ENCODE assay signal across 17 cellular contexts in the genomic region with DNA sequence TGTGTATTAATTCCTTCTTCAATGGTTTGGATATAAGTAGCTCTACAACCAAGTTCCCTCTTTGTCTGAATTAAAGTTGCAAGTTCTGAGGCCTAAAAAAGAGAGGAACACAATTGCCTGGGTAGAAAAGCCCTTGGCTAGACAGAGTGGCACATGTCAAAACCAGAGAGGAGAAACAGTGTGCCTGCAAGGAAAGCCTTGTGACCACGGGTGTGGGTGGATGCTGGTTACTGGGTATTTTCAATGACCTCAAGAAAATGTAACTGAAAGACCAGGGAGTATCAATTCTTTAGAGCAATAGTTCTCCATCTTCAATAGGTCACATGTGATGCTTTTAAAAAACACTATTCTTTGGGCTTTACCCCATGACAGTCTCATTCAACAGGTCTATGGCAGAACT.
DNase-seq lines count a peak whose midpoint lies in the region; ATAC-seq, FAIRE-seq and TF ChIP-seq lines count a peak whose summit lies in the region.
"Had no signal": no experiment of that assay in that cellular context is flagged by ENCODE, and none has a peak within 500 bp of the region (broad histone marks: within the 10 kb centered on the region; RNA-seq: fewer than 3 reads in every experiment).

No MANE protein-coding gene starts in this region.

- peaks cover 60% of the 10 kb centered on the region for H3K4me1 Mint-ChIP-seq in activated CD8-positive, alpha-beta T cell treated with anti-CD3 and anti-CD28 coated beads for 36 hours (ENCODE audit: low read depth)

- DNase-seq in activated CD4-positive, alpha-beta T cell treated with anti-CD3 and anti-CD28 coated beads, Interleukin-2, amount 50 U/mL, for 48 hours: peak; percentile 34 to 65
- no peak for DNase-seq in activated CD4-positive, alpha-beta T cell treated with anti-CD3 and anti-CD28 coated beads, Interleukin-2, amount 50 U/mL, for 4 hours
- no peak for DNase-seq in GM19239 (ENCODE audit: insufficient read length, low spot score)
- peak; percentile 87 for DNase-seq in activated CD8-positive, alpha-beta T cell treated with anti-CD3 and anti-CD28 coated beads for 36 hours
- peak; percentile 51 to 55 for DNase-seq in stimulated activated CD8-positive, alpha-beta memory T cell treated with anti-CD3 and anti-CD28 coated beads, Interleukin-15, amount 100 ng/mL, for 48 hours (ENCODE audit: low read depth in 2 of 2)
- no peak for DNase-seq in lower leg skin (ENCODE audit: low spot score in 2 of 2)
- DNase-seq in mucosa of gallbladder (ENCODE audit: low spot score): no peak
- DNase-seq: activated CD4-positive, CD25-positive, alpha-beta regulatory T cell; activated effector memory CD4-positive, alpha-beta T cell treated with anti-CD3 and anti-CD28 coated beads, Interleukin-2, amount 50 U/mL, for 16 hours; CD4-positive, alpha-beta memory T cell; hippocampal formation; NCI-H774; small intestine had no signal

- WGBS in lower leg skin, 2 donors: 79 to 83% methylated on average over 1 of the region's 1 CpG

- H3K36me3 Mint-ChIP-seq in activated CD8-positive, alpha-beta T cell treated with anti-CD3 and anti-CD28 coated beads for 36 hours (ENCODE audit: low read depth): peaks cover 33% of the 10 kb centered on the region

- CTCF ChIA-PET in activated CD8-positive, alpha-beta T cell treated with anti-CD3 and anti-CD28 coated beads for 36 hours (lab: Charles Lee): interaction anchor here (0.7 to 3.0 kb wide), 5 partner anchors 10 to 108 kb away, joined by 3 to 25 read pairs (median 3); no protein-coding TSS in a partner anchor

- intact Hi-C loops in activated CD8-positive, alpha-beta T cell treated with anti-CD3 and anti-CD28 coated beads for 36 hours (cut with micrococcal nuclease): no loop called here
- intact Hi-C loops in lower leg skin (cut with DNase I; ENCODE audit: low total_unique reads): no loop called here

- TF ChIP-seq POLR2A in lower leg skin (IDR thresholded peaks at IDR 0.05): no peak

- peak; percentile 35 for FAIRE-seq in GM19239 (lab: Jason Lieb, UNC)
- FAIRE-seq: small intestine had no signal

- H3K27ac Mint-ChIP-seq in activated CD8-positive, alpha-beta T cell treated with anti-CD3 and anti-CD28 coated beads for 36 hours: peak overlapping the region; percentile 88
- H3K27ac Mint-ChIP-seq: brain, IgD-negative memory B cell had no signal

- TF ChIP-seq CTCF in activated CD8-positive, alpha-beta T cell treated with anti-CD3 and anti-CD28 coated beads for 36 hours (IDR thresholded peaks at IDR 0.05): no peak
- TF ChIP-seq CTCF in lower leg skin (IDR thresholded peaks at IDR 0.05): no peak

- no peaks in the 10 kb centered on the region for H3K9me3 Mint-ChIP-seq in activated CD8-positive, alpha-beta T cell treated with anti-CD3 and anti-CD28 coated beads for 36 hours
- H3K9me3 Mint-ChIP-seq: brain, IgD-negative memory B cell had no signal

- peak; percentile 31 for ATAC-seq in activated CD8-positive, alpha-beta T cell treated with anti-CD3 and anti-CD28 coated beads for 36 hours
- ATAC-seq in HG03175 (IDR thresholded peaks at IDR 0.05; ENCODE audit: unreplicated experiment): no peak

- POLR2A ChIA-PET in activated CD8-positive, alpha-beta T cell treated with anti-CD3 and anti-CD28 coated beads for 36 hours (lab: Charles Lee): no interaction called here

- H3K4me3 Mint-ChIP-seq in activated CD8-positive, alpha-beta T cell treated with anti-CD3 and anti-CD28 coated beads for 36 hours: peak overlapping the region; percentile 15
- H3K4me3 Mint-ChIP-seq: brain had no signal

- no peaks in the 10 kb centered on the region for H3K27me3 Mint-ChIP-seq in activated CD8-positive, alpha-beta T cell treated with anti-CD3 and anti-CD28 coated beads for 36 hours
- H3K27me3 Mint-ChIP-seq: brain; CD4-positive, alpha-beta memory T cell had no signal

- H3K4me3 ChIP-seq in lower leg skin (ENCODE audit: low read depth, poor library complexity, severe bottlenecking): no peak overlapping the region
- H3K4me3 ChIP-seq: thoracic aorta had no signal

Comparison
In these comparisons a context has a peak if more than half of its experiments do, and no peak if none do; other contexts are left out.
1. DNase-seq: peak in activated CD4-positive, alpha-beta T cell treated with anti-CD3 and anti-CD28 coated beads, Interleukin-2, amount 50 U/mL, for 48 hours (2 of 2), activated CD8-positive, alpha-beta T cell treated with anti-CD3 and anti-CD28 coated beads for 36 hours (single experiment) and stimulated activated CD8-positive, alpha-beta memory T cell treated with anti-CD3 and anti-CD28 coated beads, Interleukin-15, amount 100 ng/mL, for 48 hours (2 of 2); none in activated CD4-positive, alpha-beta T cell treated with anti-CD3 and anti-CD28 coated beads, Interleukin-2, amount 50 U/mL, for 4 hours (0 of 2), GM19239 (single experiment), lower leg skin (0 of 2) and mucosa of gallbladder (single experiment).